In genomic region chr14:57390806-57391562, GRCh38 we compare ENCODE assay signal across 8 cellular contexts. TPM values are rescaled to one million over a fixed set of nuclear protein-coding genes. Genes with fewer than 3 reads are reported as not detected.
DNase-seq lines count a peak whose midpoint lies in the region; ATAC-seq and TF ChIP-seq lines count a peak whose summit lies in the region.

No MANE protein-coding gene starts in this region.

- peak overlapping the region; percentile 90 for H2BK5ac ChIP-seq in mesenchymal stem cell (ENCODE audit: low read depth, low read length, poor library complexity, severe bottlenecking)

- H3K4me3 ChIP-seq in GM12864 (ENCODE audit: low read depth, low read length) (peak overlapping the region; percentile 65), Karpas-422 (ENCODE audit: low read length) (peak overlapping the region; percentile 79), mesenchymal stem cell (ENCODE audit: insufficient read depth in 1 of 2, low read depth in 1 of 2, low read length in 2 of 2) (peak overlapping the region; percentile 93 to 96)

- peak overlapping the region; percentile 90 for H3K4me3 Mint-ChIP-seq in stimulated activated effector memory CD8-positive, alpha-beta T cell treated with anti-CD3 and anti-CD28 coated beads, Interleukin-12 subunit alpha, Interleukin-12 subunit beta, amount 100 ng/mL, for 72 hours

- peaks cover 25% of the 10 kb centered on the region for H3K4me1 Mint-ChIP-seq in stimulated activated effector memory CD8-positive, alpha-beta T cell treated with anti-CD3 and anti-CD28 coated beads, Interleukin-12 subunit alpha, Interleukin-12 subunit beta, amount 100 ng/mL, for 72 hours

- ATAC-seq in GM21825 (IDR thresholded peaks at IDR 0.05; ENCODE audit: unreplicated experiment): peak; percentile 41
- peak; percentile 67 for ATAC-seq in stimulated activated effector memory CD8-positive, alpha-beta T cell treated with anti-CD3 and anti-CD28 coated beads, Interleukin-12 subunit alpha, Interleukin-12 subunit beta, amount 100 ng/mL, for 72 hours

- no peak for TF ChIP-seq CTCF in GM12864 (IDR thresholded peaks at IDR 0.05; ENCODE audit: low read depth, low read length, missing control alignments)

- H3K36me3 ChIP-seq in Karpas-422 (ENCODE audit: insufficient read depth, low read length): peaks cover 8% of the 10 kb centered on the region
- H3K36me3 ChIP-seq in mesenchymal stem cell (ENCODE audit: control insufficient read depth in 1 of 2, insufficient read depth in 2 of 2, low read depth in 1 of 2, low read length in 2 of 2): peaks cover 8 to 12% of the 10 kb centered on the region in 2 experiments

- H3K79me1 ChIP-seq in mesenchymal stem cell (replicated peaks; ENCODE audit: low read length, poor library complexity, severe bottlenecking): peaks cover 7% of the 10 kb centered on the region

- H3K9me2 ChIP-seq in Karpas-422 (replicated peaks; ENCODE audit: insufficient read depth, low read length): no peaks in the 10 kb centered on the region

- H3K9ac ChIP-seq in Karpas-422 (ENCODE audit: low read length): peak overlapping the region; percentile 83
- H3K9ac ChIP-seq in mesenchymal stem cell (ENCODE audit: low read length): peak overlapping the region; percentile 88

- H3K79me2 ChIP-seq in Karpas-422 (ENCODE audit: low read length): peaks cover 52% of the 10 kb centered on the region

- peaks cover 38% of the 10 kb centered on the region for H3K36me3 Mint-ChIP-seq in stimulated activated effector memory CD8-positive, alpha-beta T cell treated with anti-CD3 and anti-CD28 coated beads, Interleukin-12 subunit alpha, Interleukin-12 subunit beta, amount 100 ng/mL, for 72 hours

- H3K27me3 ChIP-seq in Karpas-422 (ENCODE audit: low read length) (no peaks in the 10 kb centered on the region), mesenchymal stem cell (ENCODE audit: control insufficient read depth in 1 of 2, insufficient read depth in 1 of 2, low read length in 2 of 2) (no peaks in the 10 kb centered on the region)

- peak overlapping the region; percentile 87 to 91 for H3K4ac ChIP-seq in mesenchymal stem cell (ENCODE audit: low read depth in 1 of 2, low read length in 2 of 2)

- H4K20me1 ChIP-seq in Karpas-422 (ENCODE audit: insufficient read depth, low read depth, low read length): peaks cover 4% of the 10 kb centered on the region; the same call in 1 of the 2 replicates

- H2BK15ac ChIP-seq in mesenchymal stem cell (ENCODE audit: low read depth, poor library complexity, severe bottlenecking): no peak overlapping the region

- H3K9me3 ChIP-seq in Karpas-422 (ENCODE audit: low read length) (no peaks in the 10 kb centered on the region), mesenchymal stem cell (ENCODE audit: control insufficient read depth, low read length) (no peaks in the 10 kb centered on the region)

- H3K27ac Mint-ChIP-seq in stimulated activated effector memory CD8-positive, alpha-beta T cell treated with anti-CD3 and anti-CD28 coated beads, Interleukin-12 subunit alpha, Interleukin-12 subunit beta, amount 100 ng/mL, for 72 hours: peak overlapping the region; percentile 96

- peak overlapping the region; percentile 59; the same call in 1 of the 2 replicates for H2AFZ ChIP-seq in Karpas-422 (ENCODE audit: low read length)
- peak overlapping the region; percentile 94 for H2AFZ ChIP-seq in mesenchymal stem cell (ENCODE audit: low read depth, low read length)

- no peak overlapping the region for H3K27ac ChIP-seq in Karpas-422 (ENCODE audit: low read length)
- peak overlapping the region; percentile 67 for H3K27ac ChIP-seq in mesenchymal stem cell (ENCODE audit: low read length, poor library complexity, severe bottlenecking)

- H4K8ac ChIP-seq in mesenchymal stem cell (ENCODE audit: low read length): peak overlapping the region; percentile 92

- 1% methylated on average over 64 of the region's 75 CpGs for WGBS in mesenchymal stem cell

- H3K18ac ChIP-seq in mesenchymal stem cell (ENCODE audit: low read depth in 1 of 2, low read length in 2 of 2): peak overlapping the region; percentile 86 to 96

- no peak overlapping the region for H2AK5ac ChIP-seq in mesenchymal stem cell (ENCODE audit: low read length, severe bottlenecking)

- H2BK12ac ChIP-seq in mesenchymal stem cell (ENCODE audit: low read length in 2 of 2): peak overlapping the region in 1 of 2 experiments; percentile 63

- no peaks in the 10 kb centered on the region for H3K9me3 Mint-ChIP-seq in stimulated activated effector memory CD8-positive, alpha-beta T cell treated with anti-CD3 and anti-CD28 coated beads, Interleukin-12 subunit alpha, Interleukin-12 subunit beta, amount 100 ng/mL, for 72 hours

- H3K4me1 ChIP-seq in Karpas-422 (ENCODE audit: low read length) (peaks cover 38% of the 10 kb centered on the region), mesenchymal stem cell (ENCODE audit: control insufficient read depth, insufficient read depth, low read depth, low read length) (peaks cover 6% of the 10 kb centered on the region)

- H2BK120ac ChIP-seq in mesenchymal stem cell (ENCODE audit: low read depth, low read length): peak overlapping the region; percentile 61

- peak overlapping the region; percentile 89 to 92 for H3K14ac ChIP-seq in mesenchymal stem cell (ENCODE audit: low read length in 2 of 2)

- peak overlapping the region; percentile 95 for H3K4me2 ChIP-seq in Karpas-422 (ENCODE audit: low read depth, low read length, poor library complexity, severe bottlenecking)
- peak overlapping the region; percentile 79 for H3K4me2 ChIP-seq in mesenchymal stem cell (ENCODE audit: low read length, poor library complexity, severe bottlenecking)

- peak overlapping the region; percentile 66 to 90 for H3K23ac ChIP-seq in mesenchymal stem cell (ENCODE audit: low read length in 2 of 2)

- DNase-seq in GM12864 (ENCODE audit: low read depth) (no peak), Karpas-422 (peak; percentile 78), ecto neural progenitor cell (ENCODE audit: low spot score) (peak; percentile 68), mesenchymal stem cell (peak; percentile 61), medulla oblongata (ENCODE audit: extremely low spot score) (no peak)
- DNase-seq in activated CD4-positive, alpha-beta T cell treated with anti-CD3 and anti-CD28 coated beads for 1 hour: peak; percentile 19
- peak; percentile 43 to 76 for DNase-seq in stimulated activated effector memory CD8-positive, alpha-beta T cell treated with anti-CD3 and anti-CD28 coated beads, Interleukin-12 subunit alpha, Interleukin-12 subunit beta, amount 100 ng/mL, for 72 hours (ENCODE audit: low spot score in 2 of 2)

- H4K91ac ChIP-seq in mesenchymal stem cell (ENCODE audit: low read length): peak overlapping the region; percentile 87

RNA-seq across cellular contexts. Expression of gene NAA30, which starts 0.6 kb away (rescaled TPM):
- total RNA-seq in Karpas-422 (2014; rRNA removed; shearing (Covaris generic); ENCODE audit: low replicate concordance): 13.6 and 34.6 TPM in 2 replicates
- 19.0 TPM for polyA plus RNA-seq in mesenchymal stem cell (2013, experiment 1 of 2)
- polyA plus RNA-seq in mesenchymal stem cell (2013, experiment 2 of 2): 19.3 TPM

Comparison
In these comparisons a context has a peak if more than half of its experiments do, and no peak if none do; other contexts are left out.
1. DNase-seq: peak in Karpas-422 (single experiment), activated CD4-positive, alpha-beta T cell treated with anti-CD3 and anti-CD28 coated beads for 1 hour (single experiment), ecto neural progenitor cell (single experiment), mesenchymal stem cell (single experiment) and stimulated activated effector memory CD8-positive, alpha-beta T cell treated with anti-CD3 and anti-CD28 coated beads, Interleukin-12 subunit alpha, Interleukin-12 subunit beta, amount 100 ng/mL, for 72 hours (2 of 2); none in GM12864 (single experiment) and medulla oblongata (single experiment).
2. Peak in every context shown above with its lines, with median percentiles within 50 percentile points of each other: H3K4me3 ChIP-seq.